In genomic region chr20:38222231-38222922, GRCh38 we compare ENCODE assay signal across 8 cellular contexts. TPM values are rescaled to one million over a fixed set of nuclear protein-coding genes. Genes with fewer than 3 reads are reported as not detected.
DNase-seq lines count a peak whose midpoint lies in the region; ATAC-seq and TF ChIP-seq lines count a peak whose summit lies in the region.

No MANE protein-coding gene starts in this region.

- H3K27me3 Mint-ChIP-seq in activated B cell treated with CpG ODN at 0.5 μM for 24 hours = peaks cover 4% of the 10 kb centered on the region

- CTCF ChIA-PET in activated B cell treated with CpG ODN at 0.5 μM for 24 hours (lab: Charles Lee) = interaction anchor here (0.5 to 12.7 kb wide), 18 partner anchors 8 to 1022 kb away, joined by 3 to 307 read pairs (median 10); no protein-coding TSS in a partner anchor

- H3K9me3 Mint-ChIP-seq in activated B cell treated with CpG ODN at 0.5 μM for 24 hours = no peaks in the 10 kb centered on the region

- intact Hi-C loops in activated B cell treated with CpG ODN at 0.5 μM for 24 hours (cut with micrococcal nuclease) = loop anchor here (1.0 to 10.0 kb wide), 2 partner anchors 320 to 532 kb away; no protein-coding TSS in a partner anchor

- H3K4me1 Mint-ChIP-seq in activated B cell treated with CpG ODN at 0.5 μM for 24 hours = peaks cover 3% of the 10 kb centered on the region

- no peak for TF ChIP-seq CTCF in activated B cell treated with CpG ODN at 0.5 μM for 24 hours (IDR thresholded peaks at IDR 0.05)

- H3K27ac Mint-ChIP-seq in activated B cell treated with CpG ODN at 0.5 μM for 24 hours = no peak overlapping the region

- ATAC-seq in activated B cell treated with CpG ODN at 0.5 μM for 24 hours (ENCODE audit: low read depth) = peak; percentile 48

- DNase-seq in NCI-H2029 (lab: John Stamatoyannopoulos, UW) (peak; percentile 47), NCI-H2029 treated with DMSO at 0.1 percent for 48 hours (lab: John Stamatoyannopoulos, UW) (no peak), NCI-H146 (lab: John Stamatoyannopoulos, UW) (peak; percentile 52), activated B cell treated with CpG ODN at 0.5 μM for 24 hours (peak; percentile 50), cerebellar cortex (ENCODE audit: low spot score) (peak; percentile 34), left kidney (ENCODE audit: low read depth, low spot score) (peak; percentile 76), putamen (ENCODE audit: low spot score) (no peak)
- peak; percentile 7 for DNase-seq in stimulated activated CD8-positive, alpha-beta memory T cell treated with anti-CD3 and anti-CD28 coated beads, Interleukin-12 subunit alpha, Interleukin-12 subunit beta, amount 100 ng/mL, for 24 hours (ENCODE audit: extremely low read depth)

- no peak overlapping the region for H3K4me3 Mint-ChIP-seq in activated B cell treated with CpG ODN at 0.5 μM for 24 hours

- H3K36me3 Mint-ChIP-seq in activated B cell treated with CpG ODN at 0.5 μM for 24 hours (ENCODE audit: low read depth) = no peaks in the 10 kb centered on the region

- POLR2A ChIA-PET in activated B cell treated with CpG ODN at 0.5 μM for 24 hours (lab: Charles Lee) = interaction anchor here (0.5 to 1.9 kb wide), 2 partner anchors 146 to 161 kb away, joined by 3 to 7 read pairs; no protein-coding TSS in a partner anchor

RNA-seq across cellular contexts. Expression of gene KIAA1755, which starts 38.2 kb away (rescaled TPM):
- not detected in 2 replicates for total RNA-seq in activated B cell treated with CpG ODN at 0.5 μM for 24 hours

RNA-seq across cellular contexts. Expression of gene TGM2, which starts 57.3 kb away (rescaled TPM):
- 20.8 and 22.9 TPM in 2 replicates for total RNA-seq in activated B cell treated with CpG ODN at 0.5 μM for 24 hours

Comparison
In these comparisons a context has a peak if more than half of its experiments do, and no peak if none do; other contexts are left out.
1. DNase-seq: peak in NCI-H2029 (single experiment), NCI-H146 (single experiment), activated B cell treated with CpG ODN at 0.5 μM for 24 hours (single experiment), cerebellar cortex (single experiment), left kidney (single experiment) and stimulated activated CD8-positive, alpha-beta memory T cell treated with anti-CD3 and anti-CD28 coated beads, Interleukin-12 subunit alpha, Interleukin-12 subunit beta, amount 100 ng/mL, for 24 hours (single experiment); none in NCI-H2029 treated with DMSO at 0.1 percent for 48 hours (single experiment) and putamen (single experiment).